ENCODE assay signal across 1 cellular context in genomic region chr1:30735668-30736498, GRCh38.
TF ChIP-seq lines count a peak whose summit lies in the region.

No MANE protein-coding gene starts in this region.

TF ChIP-seq in K562, 482 proteins besides CTCF, POLR2A, EP300 and RAD21 (continues in another document):
- peak; percentile 40; the same call in 1 of the 2 replicates for TF ChIP-seq MYC (IDR thresholded peaks at IDR 0.05; ENCODE audit: low read depth, low read length)
- TF ChIP-seq MYC (CRISPR knock-in tag; IDR thresholded peaks at IDR 0.05; ENCODE audit: borderline replicate concordance, low read depth), result no peak
- TF ChIP-seq ZNF592 (IDR thresholded peaks at IDR 0.05), result 0 out of 2 replicates have a peak, but pooled peaks have one; percentile 50
- peak; percentile 92 for TF ChIP-seq ZNF175 (CRISPR knock-in tag; IDR thresholded peaks at IDR 0.05; ENCODE audit: low read depth)
- peak; percentile 43 to 48; a peak in 2 of 4 replicates for TF ChIP-seq TRIM24 (IDR thresholded peaks at IDR 0.05)
- TF ChIP-seq ATF3 (IDR thresholded peaks at IDR 0.05), result peak; percentile 73; the same call in 1 of the 2 replicates
- TF ChIP-seq ATF3 (CRISPR knock-in tag; conservative IDR thresholded peaks at IDR 0.05), result no peak
- 0 out of 2 replicates have a peak, but pooled peaks have one; percentile 32 for TF ChIP-seq ZNF79 (CRISPR knock-in tag; IDR thresholded peaks at IDR 0.05; ENCODE audit: low read depth)
- no peak for TF ChIP-seq MLLT1 (IDR thresholded peaks at IDR 0.05)
- peak; percentile 54; the same call in 1 of the 2 replicates for TF ChIP-seq ZNF766 (CRISPR knock-in tag; conservative IDR thresholded peaks at IDR 0.05)
- peak; percentile 64 for TF ChIP-seq CXXC5 (CRISPR knock-in tag; IDR thresholded peaks at IDR 0.05)
- peak; percentile 66; the same call in 1 of the 2 replicates for TF ChIP-seq ZNF449 (CRISPR knock-in tag; IDR thresholded peaks at IDR 0.05)
- TF ChIP-seq BACH1 (tag; IDR thresholded peaks at IDR 0.05), result peak; percentile 77
- peak; percentile 60; the same call in 1 of the 2 replicates for TF ChIP-seq ATF4 (CRISPR knock-in tag; IDR thresholded peaks at IDR 0.05)
- TF ChIP-seq ZNF347 (CRISPR knock-in tag; IDR thresholded peaks at IDR 0.05; ENCODE audit: low read depth), result no peak
- TF ChIP-seq ZNF584 (CRISPR knock-in tag; IDR thresholded peaks at IDR 0.05; ENCODE audit: low read depth), result peak; percentile 91
- peak; percentile 54 for TF ChIP-seq BRD9 (IDR thresholded peaks at IDR 0.05; ENCODE audit: low read depth, partially characterized antibody)
- TF ChIP-seq SRSF7 (optimal IDR thresholded peaks at IDR 0.05; ENCODE audit: low read depth, low read length), result no peak
- peak; percentile 27; the same call in 1 of the 2 replicates for TF ChIP-seq MGA (IDR thresholded peaks at IDR 0.05)
- 0 out of 2 replicates have a peak, but pooled peaks have one; percentile 42 for TF ChIP-seq HDAC8 (tag; IDR thresholded peaks at IDR 0.05)
- no peak for TF ChIP-seq PBX2 (CRISPR knock-in tag; IDR thresholded peaks at IDR 0.05; ENCODE audit: low read depth)
- 0 out of 2 replicates have a peak, but pooled peaks have one; percentile 8 for TF ChIP-seq PBX2 (tag; conservative IDR thresholded peaks at IDR 0.05; ENCODE audit: low read depth)
- peak; percentile 91 for TF ChIP-seq ZNF589 (CRISPR knock-in tag; IDR thresholded peaks at IDR 0.05; ENCODE audit: low read depth)
- TF ChIP-seq PHB (CRISPR knock-in tag; IDR thresholded peaks at IDR 0.05), result no peak
- no peak for TF ChIP-seq TAF15 (IDR thresholded peaks at IDR 0.05; ENCODE audit: low read depth, low read length)
- TF ChIP-seq DPF2 (IDR thresholded peaks at IDR 0.05), result no peak
- no peak for TF ChIP-seq CBX3 (IDR thresholded peaks at IDR 0.05; ENCODE audit: borderline replicate concordance in 1 of 2, low read length in 2 of 2)
